18 cellular contexts compared by ENCODE assay signal in genomic region chr12:102468261-102468940, GRCh38. TPM values are rescaled to one million over a fixed set of nuclear protein-coding genes. Genes with fewer than 3 reads are reported as not detected.
DNase-seq lines count a peak whose midpoint lies in the region; ATAC-seq, FAIRE-seq and TF ChIP-seq lines count a peak whose summit lies in the region.
"Had no signal": no experiment of that assay in that cellular context is flagged by ENCODE, and none has a peak within 500 bp of the region (broad histone marks: within the 10 kb centered on the region; RNA-seq: fewer than 3 reads in every experiment).

No MANE protein-coding gene starts in this region.

- H3K27ac ChIP-seq in left lung: no peak overlapping the region
- H3K27ac ChIP-seq in pancreas: no peak overlapping the region
- H3K27ac ChIP-seq: HL-60 had no signal

- H3K27me3 ChIP-seq in left lung (no peaks in the 10 kb centered on the region), pancreas (no peaks in the 10 kb centered on the region), Caco-2 (replicated peaks; ENCODE audit: control insufficient read depth, insufficient read depth, low read length) (no peaks in the 10 kb centered on the region)

- intact Hi-C loops in left lung (cut with DNase I): no loop called here
- intact Hi-C loops in pancreas (cut with DNase I): no loop called here
- intact Hi-C loops in Caco-2 (cut with micrococcal nuclease; ENCODE audit: unreplicated experiment): no loop called here

- H3K9me3 Mint-ChIP-seq in Caco-2 (ENCODE audit: unreplicated experiment): no peaks in the 10 kb centered on the region

- no peaks in the 10 kb centered on the region for H3K27me3 Mint-ChIP-seq in Caco-2 (ENCODE audit: insufficient read depth, unreplicated experiment)

- no peaks in the 10 kb centered on the region for H3K9me3 ChIP-seq in left lung
- H3K9me3 ChIP-seq in pancreas: no peaks in the 10 kb centered on the region
- no peaks in the 10 kb centered on the region for H3K9me3 ChIP-seq in Caco-2
- H3K9me3 ChIP-seq: HAP-1 had no signal

- BruUV-seq in Caco-2 (replicated peaks; lab: Mats Ljungman, UMichigan): no TSS peak

- ATAC-seq in left lung (peak; percentile 69), pancreas (no peak)
- ATAC-seq: Panc1 had no signal

- 80 to 89% methylated on average over 5 of the region's 5 CpGs for WGBS in pancreas, 2 donors

- CTCF ChIA-PET in Caco-2 (lab: Charles Lee): no interaction called here

- H3K36me3 ChIP-seq in left lung (no peaks in the 10 kb centered on the region), pancreas (no peaks in the 10 kb centered on the region), Caco-2 (ENCODE audit: control insufficient read depth, insufficient read depth, low read length) (no peaks in the 10 kb centered on the region)
- H3K36me3 ChIP-seq: HAP-1 had no signal

- no peak for TF ChIP-seq CTCF in left lung (IDR thresholded peaks at IDR 0.05)
- TF ChIP-seq CTCF in pancreas (IDR thresholded peaks at IDR 0.05): no peak
- TF ChIP-seq CTCF in Caco-2 (IDR thresholded peaks at IDR 0.05; ENCODE audit: insufficient read depth in 1 of 2, low read depth in 1 of 2, low read length in 1 of 2, severe bottlenecking in 1 of 2, unreplicated experiment in 1 of 2): no peak

- FAIRE-seq in pancreas (lab: Jason Lieb, UNC): no peak
- FAIRE-seq: G401.6, HTR-8/SVneo had no signal

- H3K4me3 ChIP-seq in left lung (no peak overlapping the region), pancreas (no peak overlapping the region), Caco-2 (ENCODE audit: low read depth, low read length) (no peak overlapping the region)
- H3K4me3 ChIP-seq: HAP-1 had no signal

- H3K4me1 Mint-ChIP-seq in Caco-2 (ENCODE audit: low read depth, unreplicated experiment): no peaks in the 10 kb centered on the region
- H3K4me1 Mint-ChIP-seq: CD14-positive monocyte had no signal

- peak; percentile 75 for DNase-seq in DMS53 treated with DMSO at 0.1 percent for 48 hours (lab: John Stamatoyannopoulos, UW; ENCODE audit: unreplicated experiment)
- DNase-seq in NCI-H187 treated with DMSO at 0.1 percent for 48 hours (lab: John Stamatoyannopoulos, UW): peak; percentile 51
- DNase-seq in NCI-H69 (lab: John Stamatoyannopoulos, UW): peak; percentile 68
- no peak for DNase-seq in left lung
- DNase-seq in pancreas: no peak
- no peak for DNase-seq in Caco-2
- no peak for DNase-seq in NCI-H1436 treated with DMSO at 0.1 percent for 48 hours (lab: John Stamatoyannopoulos, UW)
- DNase-seq: COR-L47, NCI-H1105, NCI-H1930, NCI-H526 treated with DMSO at 0.1 percent for 48 hours had no signal

- H3K4me3 Mint-ChIP-seq in Caco-2 (ENCODE audit: unreplicated experiment): no peak overlapping the region
- H3K4me3 Mint-ChIP-seq: CD14-positive monocyte had no signal

- H3K36me3 Mint-ChIP-seq in Caco-2 (ENCODE audit: insufficient read depth, unreplicated experiment): no peaks in the 10 kb centered on the region
- H3K36me3 Mint-ChIP-seq: CD14-positive monocyte had no signal

- H3K4me1 ChIP-seq in left lung: peaks cover 0 to 4% of the 10 kb centered on the region in 2 donors
- peaks cover 0 to 4% (median 0%) of the 10 kb centered on the region in 3 donors for H3K4me1 ChIP-seq in pancreas
- H3K4me1 ChIP-seq in Caco-2: peaks cover 15% of the 10 kb centered on the region; the same call in 1 of the 2 replicates
- H3K4me1 ChIP-seq: HAP-1 had no signal

- no peak overlapping the region for H3K27ac Mint-ChIP-seq in Caco-2 (ENCODE audit: unreplicated experiment)
- H3K27ac Mint-ChIP-seq: CD14-positive monocyte had no signal

- POLR2A ChIA-PET in Caco-2 (lab: Charles Lee): no interaction called here

RNA-seq across cellular contexts. Expression of gene IGF1, which starts 12.0 kb away (rescaled TPM):
- total RNA-seq in left lung (10 to 100 TPM; 57.1 to 99.9 TPM), pancreas (10 to 100 TPM in 3 of 6 donors, 1 to 10 TPM in 3; 1.5 to 23.8 (median 8.5) TPM), Caco-2 (2022) (1.5 and 2.3 TPM in 2 replicates)
- 1 to 10 TPM; 2.4 to 6.8 TPM for polyA plus RNA-seq in pancreas
- total RNA-seq: LHCN-M2 had no signal
- polyA plus RNA-seq: CD14-positive monocyte had no signal

Comparison
In these comparisons a context has a peak if more than half of its experiments do, and no peak if none do; other contexts are left out.
1. DNase-seq: peak in DMS53 treated with DMSO at 0.1 percent for 48 hours (single experiment), NCI-H187 treated with DMSO at 0.1 percent for 48 hours (single experiment) and NCI-H69 (single experiment); none in left lung (0 of 2), pancreas (0 of 6), Caco-2 (0 of 2) and NCI-H1436 treated with DMSO at 0.1 percent for 48 hours (single experiment).